In the genomic region with DNA sequence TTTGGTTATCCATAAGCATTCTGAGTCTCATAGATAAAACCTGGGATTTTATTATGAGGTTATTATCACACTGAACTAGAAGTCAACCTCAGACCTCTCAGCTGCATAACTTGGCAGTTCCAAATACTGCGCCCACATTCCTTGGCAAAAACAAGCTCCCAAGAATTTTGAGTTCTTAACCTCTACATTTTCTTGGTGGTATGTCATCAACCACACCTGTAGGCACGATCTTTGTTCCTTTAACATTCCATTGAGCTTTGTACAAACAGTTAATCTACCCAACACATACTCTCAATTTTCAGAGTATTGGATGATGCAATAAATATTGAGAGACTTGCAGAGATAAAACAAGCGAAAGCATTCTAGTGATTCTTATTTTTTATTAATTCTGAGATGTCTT, we compare ENCODE assay signal across 12 cellular contexts.
DNase-seq lines count a peak whose midpoint lies in the region; ATAC-seq, FAIRE-seq and TF ChIP-seq lines count a peak whose summit lies in the region.
"Had no signal": no experiment of that assay in that cellular context is flagged by ENCODE, and none has a peak within 500 bp of the region (broad histone marks: within the 10 kb centered on the region; RNA-seq: fewer than 3 reads in every experiment).

No MANE protein-coding gene starts in this region.

- intact Hi-C loops in kidney (cut with DNase I) (no loop called here), aorta (cut with DNase I) (no loop called here), OCI-LY7 (cut with micrococcal nuclease; ENCODE audit: unreplicated experiment) (no loop called here)

- H3K4me1 ChIP-seq in kidney (ENCODE audit: control insufficient read depth in 1 of 2, insufficient read depth in 1 of 2, low read depth in 1 of 2, low read length in 2 of 2) (no peaks in the 10 kb centered on the region), aorta (ENCODE audit: control insufficient read depth in 1 of 2, insufficient read depth in 2 of 2, low read length in 2 of 2) (no peaks in the 10 kb centered on the region), OCI-LY7 (ENCODE audit: insufficient read depth, low read length, poor library complexity, severe bottlenecking) (no peaks in the 10 kb centered on the region)

- FAIRE-seq in RCC 7860 (lab: Jason Lieb, UNC) (peak; percentile 99), kidney (lab: Jason Lieb, UNC) (no peak)

- H3K36me3 ChIP-seq in kidney (ENCODE audit: control insufficient read depth in 1 of 2, insufficient read depth in 2 of 2, low read length in 2 of 2) = no peaks in the 10 kb centered on the region
- H3K36me3 ChIP-seq in aorta (ENCODE audit: control insufficient read depth in 1 of 2, insufficient read depth in 2 of 2, low read length in 1 of 2) = no peaks in the 10 kb centered on the region
- H3K36me3 ChIP-seq in OCI-LY7 (ENCODE audit: insufficient read depth, low read length) = no peaks in the 10 kb centered on the region

- no peaks in the 10 kb centered on the region for H4K20me1 ChIP-seq in OCI-LY7 (ENCODE audit: insufficient read depth, low read length)

- 25 to 38% methylated on average over 3 of the region's 3 CpGs for WGBS in aorta, 2 donors

- H3K9me3 Mint-ChIP-seq in progenitor cell of endocrine pancreas (ENCODE audit: low read depth) = no peaks in the 10 kb centered on the region
- H3K9me3 Mint-ChIP-seq: stimulated activated naive CD8-positive, alpha-beta T cell treated with anti-CD3 and anti-CD28 coated beads, Interleukin-15, Interleukin-2, amounts not matched to agents 100 ng/mL and 50 ng/mL, for 24 hours had no signal

- TF ChIP-seq CTCF in fibroblast of mammary gland (conservative IDR thresholded peaks at IDR 0.05; ENCODE audit: control insufficient read depth, insufficient read depth, low read depth, low read length) (no peak), progenitor cell of endocrine pancreas (IDR thresholded peaks at IDR 0.05; ENCODE audit: unreplicated experiment) (no peak), kidney (IDR thresholded peaks at IDR 0.05; ENCODE audit: borderline replicate concordance, extremely low read depth, insufficient read depth) (no peak), OCI-LY7 (conservative IDR thresholded peaks at IDR 0.05; ENCODE audit: low read length) (no peak)

- CTCF ChIA-PET in OCI-LY7 (lab: Charles Lee; ENCODE audit: unreplicated experiment) = no interaction called here

- BruUV-seq in OCI-LY7 (replicated peaks; lab: Mats Ljungman, UMichigan) = no TSS peak

- DNase-seq in Daoy (ENCODE audit: low read depth) (peak; percentile 92), RCC 7860 (ENCODE audit: low spot score) (peak; percentile 98), fibroblast of mammary gland (ENCODE audit: low read depth) (peak; percentile 55), progenitor cell of endocrine pancreas (ENCODE audit: low spot score, unreplicated experiment) (no peak), kidney (no peak), aorta (no peak), OCI-LY7 (ENCODE audit: low spot score) (no peak)
- DNase-seq: central memory CD4-positive, alpha-beta T cell; COR-L47; glutamatergic neuron had no signal

- ATAC-seq in HG02571 (IDR thresholded peaks at IDR 0.05; ENCODE audit: unreplicated experiment) (no peak), aorta (ENCODE audit: low FRiP score) (no peak)

- H3K27ac ChIP-seq in kidney (ENCODE audit: low read depth in 2 of 2, low read length in 2 of 2) (no peak overlapping the region), aorta (ENCODE audit: low read depth in 1 of 2, low read length in 2 of 2) (no peak overlapping the region), OCI-LY7 (ENCODE audit: low read depth, low read length, poor library complexity, severe bottlenecking) (no peak overlapping the region)

- H3K27me3 Mint-ChIP-seq in progenitor cell of endocrine pancreas = no peaks in the 10 kb centered on the region
- H3K27me3 Mint-ChIP-seq: stimulated activated naive CD8-positive, alpha-beta T cell treated with anti-CD3 and anti-CD28 coated beads, Interleukin-15, Interleukin-2, amounts not matched to agents 100 ng/mL and 50 ng/mL, for 24 hours had no signal

- POLR2A ChIA-PET in OCI-LY7 (lab: Charles Lee) = no interaction called here

- no peaks in the 10 kb centered on the region for H3K27me3 ChIP-seq in aorta (ENCODE audit: control insufficient read depth in 1 of 2, insufficient read depth in 2 of 2, low read length in 1 of 2)

- H3K9ac ChIP-seq in kidney (ENCODE audit: low read length in 2 of 2) = no peak overlapping the region

- H3K4me3 ChIP-seq in fibroblast of mammary gland (ENCODE audit: control insufficient read depth, low read depth, low read length) = no peak overlapping the region
- no peak overlapping the region for H3K4me3 ChIP-seq in kidney (ENCODE audit: low read length in 2 of 2)
- no peak overlapping the region for H3K4me3 ChIP-seq in aorta (ENCODE audit: low read length in 2 of 2)
- H3K4me3 ChIP-seq in OCI-LY7 (ENCODE audit: low read depth, low read length, poor library complexity, severe bottlenecking) = no peak overlapping the region

- H3K4me1 Mint-ChIP-seq in progenitor cell of endocrine pancreas (ENCODE audit: low read depth) = peaks cover 29% of the 10 kb centered on the region

- H3K9me2 ChIP-seq in OCI-LY7 (ENCODE audit: insufficient read depth, low read length) = no peaks in the 10 kb centered on the region

- no peaks in the 10 kb centered on the region for H3K36me3 Mint-ChIP-seq in progenitor cell of endocrine pancreas (ENCODE audit: insufficient read depth)

- no peaks in the 10 kb centered on the region for H3K79me2 ChIP-seq in OCI-LY7 (ENCODE audit: insufficient read depth, low read depth, low read length)

- H2AFZ ChIP-seq in OCI-LY7 (ENCODE audit: low read length) = no peak overlapping the region

- H3K4me3 Mint-ChIP-seq in progenitor cell of endocrine pancreas (ENCODE audit: low read depth) = no peak overlapping the region
- H3K4me3 Mint-ChIP-seq: stimulated activated naive CD8-positive, alpha-beta T cell treated with anti-CD3 and anti-CD28 coated beads, Interleukin-15, Interleukin-2, amounts not matched to agents 100 ng/mL and 50 ng/mL, for 24 hours had no signal

- no peak overlapping the region for H3K4me2 ChIP-seq in OCI-LY7 (ENCODE audit: low read length)

- H3K27ac Mint-ChIP-seq in progenitor cell of endocrine pancreas = peak overlapping the region; percentile 91
- H3K27ac Mint-ChIP-seq: stimulated activated naive CD8-positive, alpha-beta T cell treated with anti-CD3 and anti-CD28 coated beads, Interleukin-15, Interleukin-2, amounts not matched to agents 100 ng/mL and 50 ng/mL, for 24 hours had no signal

- H3K9me3 ChIP-seq in kidney (ENCODE audit: control insufficient read depth in 1 of 2, low read length in 2 of 2) (no peaks in the 10 kb centered on the region), aorta (ENCODE audit: control insufficient read depth, low read length) (no peaks in the 10 kb centered on the region), OCI-LY7 (ENCODE audit: low read length) (no peaks in the 10 kb centered on the region)

Comparison
In these comparisons a context has a peak if more than half of its experiments do, and no peak if none do; other contexts are left out.
1. DNase-seq: peak in Daoy (single experiment), RCC 7860 (single experiment) and fibroblast of mammary gland (single experiment); none in progenitor cell of endocrine pancreas (single experiment), kidney (single experiment), aorta (0 of 2) and OCI-LY7 (single experiment).